1 cellular context compared by ENCODE assay signal in genomic region chr2:33069894-33070651, GRCh38.
A peak's percentile ranks its signal among the peaks of the same experiment; 100 is the strongest.
TF ChIP-seq lines count a peak whose summit lies in the region.

No MANE protein-coding gene starts in this region.

TF ChIP-seq in A549, 52 proteins besides CTCF, POLR2A, EP300 and RAD21 (continued from another document):
- TF ChIP-seq NFE2L2 (conservative IDR thresholded peaks at IDR 0.05; ENCODE audit: low read length) (0 out of 2 replicates have a peak, but pooled peaks have one; percentile 28), MAFK (IDR thresholded peaks at IDR 0.05; ENCODE audit: partially characterized antibody) (peak; percentile 40), KDM1A (IDR thresholded peaks at IDR 0.05; ENCODE audit: low read depth) (no peak)
